Comparison of ENCODE assay signal across 8 cellular contexts in genomic region chr1:151993084-151993733, GRCh38. TPM values are rescaled to one million over a fixed set of nuclear protein-coding genes. Genes with fewer than 3 reads are reported as not detected.
DNase-seq lines count a peak whose midpoint lies in the region; ATAC-seq and TF ChIP-seq lines count a peak whose summit lies in the region.

No MANE protein-coding gene starts in this region.

- no peak overlapping the region for H3K27ac ChIP-seq in cardiac muscle cell

- ATAC-seq in sciatic nerve (peak; percentile 7), GM18868 (IDR thresholded peaks at IDR 0.05; ENCODE audit: unreplicated experiment) (no peak)

- peaks cover 2% of the 10 kb centered on the region for H3K4me1 ChIP-seq in cardiac muscle cell (ENCODE audit: low read depth)

- intact Hi-C loops in sciatic nerve (cut with DNase I) = no loop called here

- DNase-seq in EL = peak; percentile 46
- DNase-seq in NOMO-1 (lab: John Stamatoyannopoulos, UW; ENCODE audit: unreplicated experiment in 2 of 2) = peak; percentile 39 to 43
- DNase-seq in activated effector memory CD4-positive, alpha-beta T cell treated with anti-CD3 and anti-CD28 coated beads, Interleukin-2, amount 50 U/mL, for 16 hours = peak; percentile 79
- peak in 1 of 2 donors; percentile 29 for DNase-seq in cardiac muscle cell (ENCODE audit: low read depth in 1 of 2, low spot score in 1 of 2)
- no peak for DNase-seq in sciatic nerve (ENCODE audit: low spot score)
- no peak for DNase-seq in cerebellar cortex (ENCODE audit: low spot score)
- DNase-seq in NCI-H1694 treated with DMSO at 0.1 percent for 48 hours (lab: John Stamatoyannopoulos, UW) = no peak

- H3K27me3 ChIP-seq in cardiac muscle cell = peaks cover 62% of the 10 kb centered on the region

- no peaks in the 10 kb centered on the region for H3K36me3 ChIP-seq in cardiac muscle cell

- no peak for TF ChIP-seq CTCF in cardiac muscle cell (IDR thresholded peaks at IDR 0.05; ENCODE audit: low read depth, low read length)

- H3K9me3 ChIP-seq in cardiac muscle cell (ENCODE audit: low read depth) = no peaks in the 10 kb centered on the region

- peak overlapping the region; percentile 43 for H3K4me3 ChIP-seq in cardiac muscle cell

RNA-seq across cellular contexts. Expression of gene S100A10, which starts 0.5 kb away (rescaled TPM):
- total RNA-seq in cardiac muscle cell = 14.6 and 19.3 TPM in 2 replicates
- polyA plus RNA-seq in cardiac muscle cell = 58.9 and 103 TPM in 2 replicates
- 550 TPM for total RNA-seq in sciatic nerve

RNA-seq across cellular contexts. Expression of gene S100A11, which starts 43.6 kb away (rescaled TPM):
- total RNA-seq in cardiac muscle cell (22.5 and 29.6 TPM in 2 replicates), sciatic nerve (231 TPM)
- polyA plus RNA-seq in cardiac muscle cell = 111 and 122 TPM in 2 replicates

Comparison
In these comparisons a context has a peak if more than half of its experiments do, and no peak if none do; other contexts are left out.
1. DNase-seq: peak in EL (single experiment), NOMO-1 (2 of 2) and activated effector memory CD4-positive, alpha-beta T cell treated with anti-CD3 and anti-CD28 coated beads, Interleukin-2, amount 50 U/mL, for 16 hours (single experiment); none in sciatic nerve (single experiment), cerebellar cortex (single experiment) and NCI-H1694 treated with DMSO at 0.1 percent for 48 hours (single experiment).
2. RNA of gene S100A10, which starts 0.5 kb away (total RNA-seq): 550 TPM in sciatic nerve (single experiment); 14.6 to 19.3 TPM in cardiac muscle cell; every median in the first group is over 10 times any median in the second.